Comparison of ENCODE assay signal across 20 cellular contexts in the genomic region with DNA sequence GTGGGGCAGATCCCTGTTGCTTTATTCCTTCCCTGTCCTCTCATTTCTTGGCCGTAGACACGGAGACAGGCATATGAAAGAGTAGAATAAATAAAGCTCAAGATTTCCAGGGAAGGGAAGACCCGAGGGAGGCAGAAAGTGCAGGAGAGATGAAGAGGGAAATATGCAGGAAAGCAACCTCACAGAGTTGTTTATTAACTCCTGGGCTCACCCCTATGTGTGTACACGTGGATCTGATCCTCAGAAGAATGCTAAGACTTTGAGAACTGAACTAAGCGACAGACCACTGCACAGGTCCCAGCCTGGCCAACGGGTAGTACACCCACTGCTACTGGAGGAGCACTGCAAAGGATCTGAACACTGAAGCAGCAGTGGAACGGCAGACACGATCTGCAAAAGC.
"Had no signal": no experiment of that assay in that cellular context is flagged by ENCODE, and none has a peak within 500 bp of the region (broad histone marks: within the 10 kb centered on the region; RNA-seq: fewer than 3 reads in every experiment).

No MANE protein-coding gene starts in this region.

- ATAC-seq: gastroesophageal sphincter had no signal

- H3K27ac Mint-ChIP-seq: nephron progenitor cell had no signal

- H3K9me3 Mint-ChIP-seq: central memory CD8-positive, alpha-beta T cell had no signal

- H3K9ac ChIP-seq: parathyroid adenoma had no signal

- H3K4me3 ChIP-seq: dorsolateral prefrontal cortex, esophagus squamous epithelium, gastroesophageal sphincter, left ventricle myocardium inferior, lung, prostate gland, sigmoid colon, skin epidermis, upper lobe of left lung, uterus had no signal

- H3K4me1 ChIP-seq: esophagus squamous epithelium, gastroesophageal sphincter, parathyroid adenoma, prostate gland, sigmoid colon, upper lobe of left lung, uterus had no signal

- H3K4me1 Mint-ChIP-seq: central memory CD8-positive, alpha-beta T cell; naive B cell; nephron progenitor cell had no signal

- H3K27me3 Mint-ChIP-seq: central memory CD8-positive, alpha-beta T cell; naive B cell had no signal

- H3K27ac ChIP-seq: dorsolateral prefrontal cortex, esophagus squamous epithelium, gastroesophageal sphincter, left ventricle myocardium inferior, parathyroid adenoma, prostate gland, sigmoid colon, skin epidermis, upper lobe of left lung, uterus had no signal

- H3K4me3 Mint-ChIP-seq: central memory CD8-positive, alpha-beta T cell; naive B cell; nephron progenitor cell had no signal

- H3K27me3 ChIP-seq: dorsolateral prefrontal cortex, esophagus squamous epithelium, gastroesophageal sphincter, sigmoid colon, upper lobe of left lung, uterus had no signal

- DNase-seq: cortex of kidney; dorsolateral prefrontal cortex; effector CD8-positive, alpha-beta T cell; esophagus squamous epithelium; foreskin fibroblast; hippocampal formation; left ventricle myocardium inferior; mesendoderm; naive B cell; nephron progenitor cell; sigmoid colon; stimulated activated naive CD4-positive, alpha-beta T cell treated with Interleukin-2 at 50 U/mL for 16 hours; upper lobe of left lung; uterus had no signal

- H3K36me3 ChIP-seq: prostate gland, upper lobe of left lung, uterus had no signal

- H3K9me3 ChIP-seq: esophagus squamous epithelium, prostate gland, sigmoid colon, upper lobe of left lung, uterus had no signal
